In genomic region chr22:29205260-29205597, GRCh38 we compare ENCODE assay signal across 10 cellular contexts. TPM values are rescaled to one million over a fixed set of nuclear protein-coding genes. Genes with fewer than 3 reads are reported as not detected.
A peak's percentile ranks its signal among the peaks of the same experiment; 100 is the strongest.
DNase-seq lines count a peak whose midpoint lies in the region; ATAC-seq, FAIRE-seq and TF ChIP-seq lines count a peak whose summit lies in the region.
"Had no signal": no experiment of that assay in that cellular context is flagged by ENCODE, and none has a peak within 500 bp of the region (broad histone marks: within the 10 kb centered on the region; RNA-seq: fewer than 3 reads in every experiment).

No MANE protein-coding gene starts in this region.

- H3K4me1 ChIP-seq in BE2C: no peaks in the 10 kb centered on the region

- peaks cover 6 to 12% (median 8%) of the 10 kb centered on the region in 3 donors for H3K4me1 Mint-ChIP-seq in IgD-negative memory B cell
- H3K4me1 Mint-ChIP-seq in neural crest cell: peaks cover 44% of the 10 kb centered on the region

- no peak overlapping the region for H3K27ac Mint-ChIP-seq in IgD-negative memory B cell
- H3K27ac Mint-ChIP-seq in neural crest cell (ENCODE audit: unreplicated experiment): no peak overlapping the region

- intact Hi-C loops in dorsolateral prefrontal cortex (cut with DNase I): loop anchor here in 1 of 2 donors (2.0 kb wide), 1 partner anchor 40 kb away; no protein-coding TSS in a partner anchor

- peaks cover 0 to 2% (median 0%) of the 10 kb centered on the region in 3 donors for H3K9me3 Mint-ChIP-seq in IgD-negative memory B cell
- no peaks in the 10 kb centered on the region for H3K9me3 Mint-ChIP-seq in neural crest cell

- no peaks in the 10 kb centered on the region for H3K36me3 Mint-ChIP-seq in IgD-negative memory B cell
- H3K36me3 Mint-ChIP-seq in neural crest cell (ENCODE audit: low read depth): no peaks in the 10 kb centered on the region

- FAIRE-seq in H54 (lab: Jason Lieb, UNC): no peak

- H3K9me3 ChIP-seq in BE2C: no peaks in the 10 kb centered on the region
- H3K9me3 ChIP-seq: adrenal gland had no signal

- H3K4me3 ChIP-seq in dorsolateral prefrontal cortex: peak overlapping the region in 51 of 59 donors; percentile 9 to 78 (median 57)
- no peak overlapping the region for H3K4me3 ChIP-seq in BE2C (ENCODE audit: low read depth, low read length)

- peak overlapping the region; percentile 24 for H3K27ac ChIP-seq in C4-2B
- peak overlapping the region in 7 of 59 donors; percentile 9 to 46 (median 26) for H3K27ac ChIP-seq in dorsolateral prefrontal cortex

- H3K27me3 ChIP-seq in dorsolateral prefrontal cortex (peaks cover 0 to 6% (median 0%) of the 10 kb centered on the region in 45 donors), BE2C (peaks cover 11% of the 10 kb centered on the region)
- H3K27me3 ChIP-seq: adrenal gland had no signal

- TF ChIP-seq CTCF in C4-2B (conservative IDR thresholded peaks at IDR 0.05): no peak
- no peak for TF ChIP-seq CTCF in dorsolateral prefrontal cortex (IDR thresholded peaks at IDR 0.05 in 54 of 56, conservative IDR thresholded peaks at IDR 0.05 in 2 of 56; ENCODE audit: low read depth in 1 of 56, partially characterized antibody in 56 of 56)
- TF ChIP-seq CTCF in neural crest cell (conservative IDR thresholded peaks at IDR 0.05): no peak
- TF ChIP-seq CTCF in BE2C (IDR thresholded peaks at IDR 0.05; ENCODE audit: low read depth, low read length): no peak

- no peaks in the 10 kb centered on the region for H3K36me3 ChIP-seq in BE2C
- H3K36me3 ChIP-seq: adrenal gland had no signal

- DNase-seq in dorsolateral prefrontal cortex: no peak
- no peak for DNase-seq in neural crest cell (ENCODE audit: low read depth, low spot score)
- no peak for DNase-seq in BE2C
- DNase-seq in NCI-H2171 (lab: John Stamatoyannopoulos, UW): no peak
- no peak for DNase-seq in H54 (ENCODE audit: insufficient read length, low spot score)

- no peak for ATAC-seq in GM19467 (IDR thresholded peaks at IDR 0.05; ENCODE audit: unreplicated experiment)

- H3K4me3 Mint-ChIP-seq in IgD-negative memory B cell (peak overlapping the region in 3 of 4 donors; percentile 4 to 50 (median 36)), neural crest cell (peak overlapping the region; percentile 80)

- H3K27me3 Mint-ChIP-seq in IgD-negative memory B cell (peaks cover 62% of the 10 kb centered on the region), neural crest cell (ENCODE audit: low read depth) (peaks cover 13% of the 10 kb centered on the region)

- TF ChIP-seq POLR2A in H54 (IDR thresholded peaks at IDR 0.05; ENCODE audit: low read depth, low read length): no peak

RNA-seq across cellular contexts. Expression of gene EMID1, which starts 0.5 kb away (rescaled TPM):
- not detected for polyA plus RNA-seq in IgD-negative memory B cell
- total RNA-seq in dorsolateral prefrontal cortex (10 to 100 TPM; 10.3 to 60.6 (median 25.2) TPM), neural crest cell (9.0 and 10.4 TPM in 2 replicates)
- 0.97 TPM for polyA plus RNA-seq in BE2C (2012; ENCODE audit: insufficient read depth, insufficient read length, low read depth)
- total RNA-seq: pulmonary artery endothelial cell had no signal
